ENCODE assay signal across 2 cellular contexts in the genomic region with DNA sequence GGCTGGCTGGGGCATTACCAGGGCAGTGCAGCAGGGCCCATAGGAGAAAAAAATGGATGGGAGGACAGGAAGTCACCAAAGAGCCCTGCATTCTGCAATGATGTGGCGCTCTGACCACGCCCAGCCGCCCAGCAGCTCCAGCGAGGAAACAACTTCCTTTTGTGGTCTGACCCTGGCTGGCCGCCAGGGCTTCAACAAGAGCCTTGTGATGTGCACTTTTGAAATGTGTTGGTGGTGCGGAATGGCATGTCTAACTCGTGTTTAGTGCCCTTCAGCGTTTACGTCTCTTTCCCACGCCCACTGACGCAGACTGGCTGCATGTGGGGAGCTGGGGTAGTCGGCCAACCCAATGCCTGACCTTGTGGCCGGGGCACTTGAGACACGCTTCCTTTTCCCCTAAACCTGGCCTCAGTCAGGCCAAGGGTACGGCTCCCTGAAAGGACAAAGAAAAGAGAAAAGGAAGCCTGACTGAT.
TF ChIP-seq lines count a peak whose summit lies in the region.

No MANE protein-coding gene starts in this region.

TF ChIP-seq in HCT116, 20 proteins besides CTCF, POLR2A, EP300 and RAD21 (continued from another document):
- TF ChIP-seq, protein P1, sequence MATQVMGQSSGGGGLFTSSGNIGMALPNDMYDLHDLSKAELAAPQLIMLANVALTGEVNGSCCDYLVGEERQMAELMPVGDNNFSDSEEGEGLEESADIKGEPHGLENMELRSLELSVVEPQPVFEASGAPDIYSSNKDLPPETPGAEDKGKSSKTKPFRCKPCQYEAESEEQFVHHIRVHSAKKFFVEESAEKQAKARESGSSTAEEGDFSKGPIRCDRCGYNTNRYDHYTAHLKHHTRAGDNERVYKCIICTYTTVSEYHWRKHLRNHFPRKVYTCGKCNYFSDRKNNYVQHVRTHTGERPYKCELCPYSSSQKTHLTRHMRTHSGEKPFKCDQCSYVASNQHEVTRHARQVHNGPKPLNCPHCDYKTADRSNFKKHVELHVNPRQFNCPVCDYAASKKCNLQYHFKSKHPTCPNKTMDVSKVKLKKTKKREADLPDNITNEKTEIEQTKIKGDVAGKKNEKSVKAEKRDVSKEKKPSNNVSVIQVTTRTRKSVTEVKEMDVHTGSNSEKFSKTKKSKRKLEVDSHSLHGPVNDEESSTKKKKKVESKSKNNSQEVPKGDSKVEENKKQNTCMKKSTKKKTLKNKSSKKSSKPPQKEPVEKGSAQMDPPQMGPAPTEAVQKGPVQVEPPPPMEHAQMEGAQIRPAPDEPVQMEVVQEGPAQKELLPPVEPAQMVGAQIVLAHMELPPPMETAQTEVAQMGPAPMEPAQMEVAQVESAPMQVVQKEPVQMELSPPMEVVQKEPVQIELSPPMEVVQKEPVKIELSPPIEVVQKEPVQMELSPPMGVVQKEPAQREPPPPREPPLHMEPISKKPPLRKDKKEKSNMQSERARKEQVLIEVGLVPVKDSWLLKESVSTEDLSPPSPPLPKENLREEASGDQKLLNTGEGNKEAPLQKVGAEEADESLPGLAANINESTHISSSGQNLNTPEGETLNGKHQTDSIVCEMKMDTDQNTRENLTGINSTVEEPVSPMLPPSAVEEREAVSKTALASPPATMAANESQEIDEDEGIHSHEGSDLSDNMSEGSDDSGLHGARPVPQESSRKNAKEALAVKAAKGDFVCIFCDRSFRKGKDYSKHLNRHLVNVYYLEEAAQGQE (IDR thresholded peaks at IDR 0.05; ENCODE audit: low read depth): no peak
- TF ChIP-seq TCF7L2 (IDR thresholded peaks at IDR 0.05; ENCODE audit: borderline replicate concordance, extremely low read depth, insufficient read depth, insufficient read length): peak; percentile 72
- no peak for TF ChIP-seq ZNF274 (IDR thresholded peaks at IDR 0.05; ENCODE audit: low read depth, low read length)
- TF ChIP-seq, protein P2, sequence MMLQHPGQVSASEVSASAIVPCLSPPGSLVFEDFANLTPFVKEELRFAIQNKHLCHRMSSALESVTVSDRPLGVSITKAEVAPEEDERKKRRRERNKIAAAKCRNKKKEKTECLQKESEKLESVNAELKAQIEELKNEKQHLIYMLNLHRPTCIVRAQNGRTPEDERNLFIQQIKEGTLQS (IDR thresholded peaks at IDR 0.05): no peak
- TF ChIP-seq, protein P3, sequence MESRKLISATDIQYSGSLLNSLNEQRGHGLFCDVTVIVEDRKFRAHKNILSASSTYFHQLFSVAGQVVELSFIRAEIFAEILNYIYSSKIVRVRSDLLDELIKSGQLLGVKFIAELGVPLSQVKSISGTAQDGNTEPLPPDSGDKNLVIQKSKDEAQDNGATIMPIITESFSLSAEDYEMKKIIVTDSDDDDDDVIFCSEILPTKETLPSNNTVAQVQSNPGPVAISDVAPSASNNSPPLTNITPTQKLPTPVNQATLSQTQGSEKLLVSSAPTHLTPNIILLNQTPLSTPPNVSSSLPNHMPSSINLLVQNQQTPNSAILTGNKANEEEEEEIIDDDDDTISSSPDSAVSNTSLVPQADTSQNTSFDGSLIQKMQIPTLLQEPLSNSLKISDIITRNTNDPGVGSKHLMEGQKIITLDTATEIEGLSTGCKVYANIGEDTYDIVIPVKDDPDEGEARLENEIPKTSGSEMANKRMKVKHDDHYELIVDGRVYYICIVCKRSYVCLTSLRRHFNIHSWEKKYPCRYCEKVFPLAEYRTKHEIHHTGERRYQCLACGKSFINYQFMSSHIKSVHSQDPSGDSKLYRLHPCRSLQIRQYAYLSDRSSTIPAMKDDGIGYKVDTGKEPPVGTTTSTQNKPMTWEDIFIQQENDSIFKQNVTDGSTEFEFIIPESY (IDR thresholded peaks at IDR 0.05; ENCODE audit: extremely low read depth, insufficient replicate concordance, low read length): no peak
- TF ChIP-seq, protein P4, sequence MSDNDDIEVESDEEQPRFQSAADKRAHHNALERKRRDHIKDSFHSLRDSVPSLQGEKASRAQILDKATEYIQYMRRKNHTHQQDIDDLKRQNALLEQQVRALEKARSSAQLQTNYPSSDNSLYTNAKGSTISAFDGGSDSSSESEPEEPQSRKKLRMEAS (IDR thresholded peaks at IDR 0.05): peak; percentile 86
- TF ChIP-seq EGR1 (IDR thresholded peaks at IDR 0.05; ENCODE audit: low read depth): no peak
- no peak for TF ChIP-seq EZH2 (IDR thresholded peaks at IDR 0.05)
- no peak; the same call in 1 of the 2 replicates for TF ChIP-seq JUND (IDR thresholded peaks at IDR 0.05)
- TF ChIP-seq CBX3 (IDR thresholded peaks at IDR 0.05; ENCODE audit: low read depth): peak; percentile 73
- TF ChIP-seq SP1 (IDR thresholded peaks at IDR 0.05; ENCODE audit: low read depth): peak; percentile 53
- no peak for TF ChIP-seq EZH2phosphoT487 (IDR thresholded peaks at IDR 0.05; ENCODE audit: borderline replicate concordance)
- peak; percentile 44; the same call in 1 of the 2 replicates for TF ChIP-seq CEBPB (IDR thresholded peaks at IDR 0.05; ENCODE audit: low read depth)
- TF ChIP-seq SRF (IDR thresholded peaks at IDR 0.05; ENCODE audit: low read depth): peak; percentile 97
- TF ChIP-seq FOSL1 (IDR thresholded peaks at IDR 0.05; ENCODE audit: low read depth): no peak
- no peak for TF ChIP-seq ELF1 (IDR thresholded peaks at IDR 0.05; ENCODE audit: borderline replicate concordance, low read depth)
- no peak for TF ChIP-seq ZFX (IDR thresholded peaks at IDR 0.05)

TF ChIP-seq in liver, 16 proteins besides CTCF, POLR2A, EP300 and RAD21 (continued from another document):
- TF ChIP-seq, protein P1 (IDR thresholded peaks at IDR 0.05): no peak
- TF ChIP-seq HNF4G (IDR thresholded peaks at IDR 0.05) (no peak), SP1 (IDR thresholded peaks at IDR 0.05) (no peak), NR2F2 (IDR thresholded peaks at IDR 0.05) (peak; percentile 83), GABPA (IDR thresholded peaks at IDR 0.05 in 1 of 2, conservative IDR thresholded peaks at IDR 0.05 in 1 of 2) (no peak), RXRA (IDR thresholded peaks at IDR 0.05) (peak in 1 of 2 donors; percentile 39)
